In the genomic region with DNA sequence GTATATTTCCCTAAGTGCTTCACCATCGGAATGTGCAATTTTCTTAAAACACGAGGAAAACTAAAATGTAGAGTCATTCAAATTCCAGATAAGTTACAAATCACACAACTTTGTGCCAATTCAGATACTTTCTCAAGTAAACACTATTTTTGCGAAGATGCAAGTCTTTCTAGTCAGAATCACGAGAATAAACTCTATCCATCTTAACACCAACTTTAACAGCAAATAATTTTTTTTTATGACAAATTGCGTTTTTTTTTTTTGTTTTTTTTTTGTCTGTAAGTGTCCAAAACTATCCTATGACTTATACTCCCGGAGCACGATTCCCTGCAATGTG, we compare ENCODE assay signal across 1 cellular context.
TF ChIP-seq lines count a peak whose summit lies in the region.

No MANE protein-coding gene starts in this region.

TF ChIP-seq in WTC11, 78 proteins besides CTCF, POLR2A, EP300 and RAD21 (continued from another document):
- no peak for TF ChIP-seq PRRX2 (CRISPR knock-in tag; IDR thresholded peaks at IDR 0.05)
- TF ChIP-seq, protein P1, sequence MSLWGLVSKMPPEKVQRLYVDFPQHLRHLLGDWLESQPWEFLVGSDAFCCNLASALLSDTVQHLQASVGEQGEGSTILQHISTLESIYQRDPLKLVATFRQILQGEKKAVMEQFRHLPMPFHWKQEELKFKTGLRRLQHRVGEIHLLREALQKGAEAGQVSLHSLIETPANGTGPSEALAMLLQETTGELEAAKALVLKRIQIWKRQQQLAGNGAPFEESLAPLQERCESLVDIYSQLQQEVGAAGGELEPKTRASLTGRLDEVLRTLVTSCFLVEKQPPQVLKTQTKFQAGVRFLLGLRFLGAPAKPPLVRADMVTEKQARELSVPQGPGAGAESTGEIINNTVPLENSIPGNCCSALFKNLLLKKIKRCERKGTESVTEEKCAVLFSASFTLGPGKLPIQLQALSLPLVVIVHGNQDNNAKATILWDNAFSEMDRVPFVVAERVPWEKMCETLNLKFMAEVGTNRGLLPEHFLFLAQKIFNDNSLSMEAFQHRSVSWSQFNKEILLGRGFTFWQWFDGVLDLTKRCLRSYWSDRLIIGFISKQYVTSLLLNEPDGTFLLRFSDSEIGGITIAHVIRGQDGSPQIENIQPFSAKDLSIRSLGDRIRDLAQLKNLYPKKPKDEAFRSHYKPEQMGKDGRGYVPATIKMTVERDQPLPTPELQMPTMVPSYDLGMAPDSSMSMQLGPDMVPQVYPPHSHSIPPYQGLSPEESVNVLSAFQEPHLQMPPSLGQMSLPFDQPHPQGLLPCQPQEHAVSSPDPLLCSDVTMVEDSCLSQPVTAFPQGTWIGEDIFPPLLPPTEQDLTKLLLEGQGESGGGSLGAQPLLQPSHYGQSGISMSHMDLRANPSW (CRISPR knock-in tag; conservative IDR thresholded peaks at IDR 0.05; ENCODE audit: low read depth) = no peak
- TF ChIP-seq GABPB1 (CRISPR knock-in tag; IDR thresholded peaks at IDR 0.05) = no peak
- TF ChIP-seq, protein P2, sequence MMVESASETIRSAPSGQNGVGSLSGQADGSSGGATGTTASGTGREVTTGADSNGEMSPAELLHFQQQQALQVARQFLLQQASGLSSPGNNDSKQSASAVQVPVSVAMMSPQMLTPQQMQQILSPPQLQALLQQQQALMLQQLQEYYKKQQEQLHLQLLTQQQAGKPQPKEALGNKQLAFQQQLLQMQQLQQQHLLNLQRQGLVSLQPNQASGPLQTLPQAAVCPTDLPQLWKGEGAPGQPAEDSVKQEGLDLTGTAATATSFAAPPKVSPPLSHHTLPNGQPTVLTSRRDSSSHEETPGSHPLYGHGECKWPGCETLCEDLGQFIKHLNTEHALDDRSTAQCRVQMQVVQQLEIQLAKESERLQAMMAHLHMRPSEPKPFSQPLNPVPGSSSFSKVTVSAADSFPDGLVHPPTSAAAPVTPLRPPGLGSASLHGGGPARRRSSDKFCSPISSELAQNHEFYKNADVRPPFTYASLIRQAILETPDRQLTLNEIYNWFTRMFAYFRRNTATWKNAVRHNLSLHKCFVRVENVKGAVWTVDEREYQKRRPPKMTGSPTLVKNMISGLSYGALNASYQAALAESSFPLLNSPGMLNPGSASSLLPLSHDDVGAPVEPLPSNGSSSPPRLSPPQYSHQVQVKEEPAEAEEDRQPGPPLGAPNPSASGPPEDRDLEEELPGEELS (CRISPR knock-in tag; IDR thresholded peaks at IDR 0.05) = no peak
- TF ChIP-seq NR1H2 (CRISPR knock-in tag; IDR thresholded peaks at IDR 0.05) = no peak
- TF ChIP-seq, protein P3, sequence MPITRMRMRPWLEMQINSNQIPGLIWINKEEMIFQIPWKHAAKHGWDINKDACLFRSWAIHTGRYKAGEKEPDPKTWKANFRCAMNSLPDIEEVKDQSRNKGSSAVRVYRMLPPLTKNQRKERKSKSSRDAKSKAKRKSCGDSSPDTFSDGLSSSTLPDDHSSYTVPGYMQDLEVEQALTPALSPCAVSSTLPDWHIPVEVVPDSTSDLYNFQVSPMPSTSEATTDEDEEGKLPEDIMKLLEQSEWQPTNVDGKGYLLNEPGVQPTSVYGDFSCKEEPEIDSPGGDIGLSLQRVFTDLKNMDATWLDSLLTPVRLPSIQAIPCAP (CRISPR knock-in tag; IDR thresholded peaks at IDR 0.05) = no peak
- no peak for TF ChIP-seq HMGA2 (CRISPR knock-in tag; IDR thresholded peaks at IDR 0.05)
